20 cellular contexts compared by ENCODE assay signal in the genomic region with DNA sequence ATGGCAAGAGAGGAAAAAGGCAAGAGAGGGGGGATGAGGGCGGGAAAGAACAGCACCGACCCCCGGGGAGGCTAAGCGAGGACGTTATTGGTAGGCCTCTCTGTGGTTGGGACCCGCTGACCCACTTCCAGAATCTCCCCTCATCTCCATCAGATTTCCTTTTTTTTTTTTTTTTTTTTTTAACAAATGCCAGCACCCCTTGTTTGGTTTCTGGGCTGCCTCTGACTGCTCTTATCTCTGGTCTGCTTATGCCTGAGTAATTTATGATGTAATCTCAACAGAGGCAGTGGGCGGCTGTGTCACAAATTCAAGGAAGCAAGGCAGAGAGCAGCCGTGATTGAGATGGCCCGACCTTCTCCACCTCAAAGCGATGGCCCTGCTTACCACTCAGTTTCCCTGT.
A peak's percentile ranks its signal among the peaks of the same experiment; 100 is the strongest.
DNase-seq lines count a peak whose midpoint lies in the region; ATAC-seq and TF ChIP-seq lines count a peak whose summit lies in the region.
"Had no signal": no experiment of that assay in that cellular context is flagged by ENCODE, and none has a peak within 500 bp of the region (broad histone marks: within the 10 kb centered on the region; RNA-seq: fewer than 3 reads in every experiment).

No MANE protein-coding gene starts in this region.

- no peak overlapping the region for H2BK120ac ChIP-seq in mesenchymal stem cell (ENCODE audit: low read depth, low read length)

- peaks cover 3% of the 10 kb centered on the region for H3K9me3 ChIP-seq in mesenchymal stem cell (ENCODE audit: control insufficient read depth, low read length)

- no peak overlapping the region for H3K18ac ChIP-seq in mesenchymal stem cell (ENCODE audit: low read depth in 1 of 2, low read length in 2 of 2)

- H3K27me3 ChIP-seq in mesenchymal stem cell (ENCODE audit: control insufficient read depth in 1 of 2, insufficient read depth in 1 of 2, low read length in 2 of 2) = no peaks in the 10 kb centered on the region

- H2BK12ac ChIP-seq in mesenchymal stem cell (ENCODE audit: low read length in 2 of 2) = no peak overlapping the region

- no peak overlapping the region for H2BK5ac ChIP-seq in mesenchymal stem cell (ENCODE audit: low read depth, low read length, poor library complexity, severe bottlenecking)

- no peak overlapping the region for H3K23ac ChIP-seq in mesenchymal stem cell (ENCODE audit: low read length in 2 of 2)

- peak overlapping the region; percentile 24 for H3K9ac ChIP-seq in mesenchymal stem cell (ENCODE audit: low read length)

- no peak for ATAC-seq in SK-N-SH treated with all-trans-retinoic acid at 6 μM for 48 hours
- ATAC-seq in GM19452 (IDR thresholded peaks at IDR 0.05; ENCODE audit: unreplicated experiment) = no peak
- ATAC-seq: GM12878, Panc1, Right ventricle myocardium inferior had no signal

- no peak overlapping the region for H4K91ac ChIP-seq in mesenchymal stem cell (ENCODE audit: low read length)

- no peak overlapping the region for H3K14ac ChIP-seq in mesenchymal stem cell (ENCODE audit: low read length in 2 of 2)

- no peak overlapping the region for H4K8ac ChIP-seq in mesenchymal stem cell (ENCODE audit: low read length)

- no peak overlapping the region for H2AFZ ChIP-seq in mesenchymal stem cell (ENCODE audit: low read depth, low read length)

- H3K4me2 ChIP-seq in mesenchymal stem cell (ENCODE audit: low read length, poor library complexity, severe bottlenecking) = no peak overlapping the region

- DNase-seq in CD1c-positive myeloid dendritic cell (ENCODE audit: extremely low spot score) (peak; percentile 30), Daoy (ENCODE audit: low read depth) (peak; percentile 9), mesenchymal stem cell (peak; percentile 30), GM13976 (ENCODE audit: low spot score) (no peak), kidney glomerular epithelial cell (lab: John Stamatoyannopoulos, UW) (no peak), NCI-H2196 treated with DMSO at 0.1 percent for 48 hours (lab: John Stamatoyannopoulos, UW; ENCODE audit: unreplicated experiment) (no peak)
- DNase-seq: CD4-positive, alpha-beta memory T cell; DND-41; GDM1; GOT3; Karpas-422; MM.1S; NCI-H1092 treated with DMSO at 0.1 percent for 48 hours; NCI-H2081 treated with DMSO at 0.1 percent for 48 hours; NCI-H510A treated with DMSO at 0.1 percent for 48 hours had no signal

- no peak for TF ChIP-seq CTCF in GM13976 (IDR thresholded peaks at IDR 0.05; ENCODE audit: borderline replicate concordance, control extremely low read depth, extremely low read depth, insufficient read depth, missing control alignments)

- H3K4me3 ChIP-seq in mesenchymal stem cell (ENCODE audit: insufficient read depth in 1 of 2, low read depth in 1 of 2, low read length in 2 of 2) = no peak overlapping the region
- H3K4me3 ChIP-seq: GM12878 had no signal

- H3K79me1 ChIP-seq in mesenchymal stem cell (replicated peaks; ENCODE audit: low read length, poor library complexity, severe bottlenecking) = no peaks in the 10 kb centered on the region

- no peak overlapping the region for H2AK5ac ChIP-seq in mesenchymal stem cell (ENCODE audit: low read length, severe bottlenecking)

- no peaks in the 10 kb centered on the region for H3K4me1 ChIP-seq in mesenchymal stem cell (ENCODE audit: control insufficient read depth, insufficient read depth, low read depth, low read length)

- 35% methylated on average over 10 of the region's 10 CpGs for WGBS in mesenchymal stem cell

- H2BK15ac ChIP-seq in mesenchymal stem cell (ENCODE audit: low read depth, poor library complexity, severe bottlenecking) = no peak overlapping the region

- H3K36me3 ChIP-seq in mesenchymal stem cell (ENCODE audit: control insufficient read depth in 1 of 2, insufficient read depth in 2 of 2, low read depth in 1 of 2, low read length in 2 of 2) = no peaks in the 10 kb centered on the region

- H3K27ac ChIP-seq in mesenchymal stem cell (ENCODE audit: low read length, poor library complexity, severe bottlenecking) = no peak overlapping the region

- H3K4ac ChIP-seq in mesenchymal stem cell (ENCODE audit: low read depth in 1 of 2, low read length in 2 of 2) = no peak overlapping the region

- in situ Hi-C loops in GM13976 (cut with MboI; ENCODE audit: low sequenced_read_pairs, unreplicated experiment) = no loop called here

TF ChIP-seq in SK-N-SH treated with all-trans-retinoic acid at 6 μM for 48 hours, 23 proteins besides CTCF, POLR2A, EP300 and RAD21:
- TF ChIP-seq, protein P1, sequence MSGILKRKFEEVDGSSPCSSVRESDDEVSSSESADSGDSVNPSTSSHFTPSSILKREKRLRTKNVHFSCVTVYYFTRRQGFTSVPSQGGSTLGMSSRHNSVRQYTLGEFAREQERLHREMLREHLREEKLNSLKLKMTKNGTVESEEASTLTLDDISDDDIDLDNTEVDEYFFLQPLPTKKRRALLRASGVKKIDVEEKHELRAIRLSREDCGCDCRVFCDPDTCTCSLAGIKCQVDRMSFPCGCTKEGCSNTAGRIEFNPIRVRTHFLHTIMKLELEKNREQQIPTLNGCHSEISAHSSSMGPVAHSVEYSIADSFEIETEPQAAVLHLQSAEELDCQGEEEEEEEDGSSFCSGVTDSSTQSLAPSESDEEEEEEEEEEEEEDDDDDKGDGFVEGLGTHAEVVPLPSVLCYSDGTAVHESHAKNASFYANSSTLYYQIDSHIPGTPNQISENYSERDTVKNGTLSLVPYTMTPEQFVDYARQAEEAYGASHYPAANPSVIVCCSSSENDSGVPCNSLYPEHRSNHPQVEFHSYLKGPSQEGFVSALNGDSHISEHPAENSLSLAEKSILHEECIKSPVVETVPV (CRISPR knock-in tag; IDR thresholded peaks at IDR 0.05) = no peak
- TF ChIP-seq CSDC2 (CRISPR knock-in tag; IDR thresholded peaks at IDR 0.05) = no peak
- TF ChIP-seq, protein P2, sequence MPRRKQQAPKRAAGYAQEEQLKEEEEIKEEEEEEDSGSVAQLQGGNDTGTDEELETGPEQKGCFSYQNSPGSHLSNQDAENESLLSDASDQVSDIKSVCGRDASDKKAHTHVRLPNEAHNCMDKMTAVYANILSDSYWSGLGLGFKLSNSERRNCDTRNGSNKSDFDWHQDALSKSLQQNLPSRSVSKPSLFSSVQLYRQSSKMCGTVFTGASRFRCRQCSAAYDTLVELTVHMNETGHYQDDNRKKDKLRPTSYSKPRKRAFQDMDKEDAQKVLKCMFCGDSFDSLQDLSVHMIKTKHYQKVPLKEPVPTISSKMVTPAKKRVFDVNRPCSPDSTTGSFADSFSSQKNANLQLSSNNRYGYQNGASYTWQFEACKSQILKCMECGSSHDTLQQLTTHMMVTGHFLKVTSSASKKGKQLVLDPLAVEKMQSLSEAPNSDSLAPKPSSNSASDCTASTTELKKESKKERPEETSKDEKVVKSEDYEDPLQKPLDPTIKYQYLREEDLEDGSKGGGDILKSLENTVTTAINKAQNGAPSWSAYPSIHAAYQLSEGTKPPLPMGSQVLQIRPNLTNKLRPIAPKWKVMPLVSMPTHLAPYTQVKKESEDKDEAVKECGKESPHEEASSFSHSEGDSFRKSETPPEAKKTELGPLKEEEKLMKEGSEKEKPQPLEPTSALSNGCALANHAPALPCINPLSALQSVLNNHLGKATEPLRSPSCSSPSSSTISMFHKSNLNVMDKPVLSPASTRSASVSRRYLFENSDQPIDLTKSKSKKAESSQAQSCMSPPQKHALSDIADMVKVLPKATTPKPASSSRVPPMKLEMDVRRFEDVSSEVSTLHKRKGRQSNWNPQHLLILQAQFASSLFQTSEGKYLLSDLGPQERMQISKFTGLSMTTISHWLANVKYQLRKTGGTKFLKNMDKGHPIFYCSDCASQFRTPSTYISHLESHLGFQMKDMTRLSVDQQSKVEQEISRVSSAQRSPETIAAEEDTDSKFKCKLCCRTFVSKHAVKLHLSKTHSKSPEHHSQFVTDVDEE (CRISPR knock-in tag; IDR thresholded peaks at IDR 0.05) = peak; percentile 62; the same call in 1 of the 2 replicates

Comparison
In these comparisons a context has a peak if more than half of its experiments do, and no peak if none do; other contexts are left out.
1. DNase-seq: peak in CD1c-positive myeloid dendritic cell (single experiment), Daoy (single experiment) and mesenchymal stem cell (single experiment); none in GM13976 (single experiment), kidney glomerular epithelial cell (single experiment) and NCI-H2196 treated with DMSO at 0.1 percent for 48 hours (single experiment).